Comparison of ENCODE assay signal across 24 cellular contexts in the genomic region with DNA sequence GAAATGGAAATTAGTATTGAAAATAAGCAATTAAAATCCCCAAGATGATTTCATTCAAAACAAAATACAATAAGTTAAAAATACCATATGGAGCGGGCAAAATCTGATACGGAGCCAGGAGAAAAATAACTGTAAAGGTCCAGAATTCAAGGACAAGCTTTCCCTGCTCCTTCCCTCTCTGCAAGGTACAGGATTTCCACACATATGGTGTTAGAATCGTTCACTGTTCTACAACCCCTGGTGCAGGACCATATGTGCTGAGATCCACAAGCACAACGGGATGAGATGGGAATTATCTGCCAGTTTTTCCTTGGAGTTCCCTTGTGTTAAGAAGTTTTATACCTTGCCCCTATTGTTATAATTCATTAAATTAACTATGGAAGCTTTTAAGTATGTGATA.
"Had no signal": no experiment of that assay in that cellular context is flagged by ENCODE, and none has a peak within 500 bp of the region (broad histone marks: within the 10 kb centered on the region; RNA-seq: fewer than 3 reads in every experiment).

No MANE protein-coding gene starts in this region.

- H3K9me3 ChIP-seq: esophagus muscularis mucosa, gastroesophageal sphincter, left lung, ovary, right lobe of liver, thoracic aorta, tibial nerve, upper lobe of left lung had no signal

- DNase-seq: dermis blood vessel endothelial cell; effector memory CD4-positive, alpha-beta T cell; foreskin keratinocyte; heart right ventricle; hippocampal formation; left cardiac atrium; left lung; mesendoderm; midbrain; naive thymus-derived CD4-positive, alpha-beta T cell; nephron progenitor cell; nucleus accumbens; ovary; right lobe of liver; small intestine; stimulated activated CD4-positive, alpha-beta T cell treated with anti-CD3 and anti-CD28 coated beads, Interleukin-15, amount 100 ng/mL, for 24 hours; stimulated activated CD4-positive, alpha-beta T cell treated with anti-CD3 and anti-CD28 coated beads, Interleukin-2, amount 100 ng/mL, for 48 hours; stimulated activated naive B cell treated with anti-CD40 and anti-IgM and Interleukin-4, amounts not matched to agents 10 μg/mL and 1 μg/mL and 100 μg/mL, for 72 hours; upper lobe of left lung had no signal

- H3K27ac ChIP-seq: coronary artery, esophagus muscularis mucosa, foreskin keratinocyte, gastroesophageal sphincter, heart right ventricle, left lung, ovary, right lobe of liver, thoracic aorta, tibial nerve, upper lobe of left lung had no signal

- H3K36me3 ChIP-seq: esophagus muscularis mucosa, gastroesophageal sphincter, heart right ventricle, left lung, ovary, right lobe of liver, thoracic aorta, tibial nerve, upper lobe of left lung had no signal

- H3K4me3 ChIP-seq: coronary artery, esophagus muscularis mucosa, gastroesophageal sphincter, heart right ventricle, left lung, ovary, right lobe of liver, thoracic aorta, tibial nerve, upper lobe of left lung had no signal

- H3K27me3 ChIP-seq: esophagus muscularis mucosa, foreskin keratinocyte, gastroesophageal sphincter, heart right ventricle, left lung, ovary, right lobe of liver, tibial nerve, upper lobe of left lung had no signal

- H3K4me1 ChIP-seq: esophagus muscularis mucosa, foreskin keratinocyte, gastroesophageal sphincter, heart right ventricle, left lung, right lobe of liver, tibial nerve, upper lobe of left lung had no signal

- ATAC-seq: foreskin keratinocyte; gastroesophageal sphincter; heart right ventricle; left cardiac atrium; left lung; naive thymus-derived CD4-positive, alpha-beta T cell; right lobe of liver; stimulated activated naive B cell treated with anti-CD40 and anti-IgM and Interleukin-4, amounts not matched to agents 10 μg/mL and 1 μg/mL and 100 μg/mL, for 72 hours had no signal
